Comparison of ENCODE assay signal across 19 cellular contexts in the genomic region with DNA sequence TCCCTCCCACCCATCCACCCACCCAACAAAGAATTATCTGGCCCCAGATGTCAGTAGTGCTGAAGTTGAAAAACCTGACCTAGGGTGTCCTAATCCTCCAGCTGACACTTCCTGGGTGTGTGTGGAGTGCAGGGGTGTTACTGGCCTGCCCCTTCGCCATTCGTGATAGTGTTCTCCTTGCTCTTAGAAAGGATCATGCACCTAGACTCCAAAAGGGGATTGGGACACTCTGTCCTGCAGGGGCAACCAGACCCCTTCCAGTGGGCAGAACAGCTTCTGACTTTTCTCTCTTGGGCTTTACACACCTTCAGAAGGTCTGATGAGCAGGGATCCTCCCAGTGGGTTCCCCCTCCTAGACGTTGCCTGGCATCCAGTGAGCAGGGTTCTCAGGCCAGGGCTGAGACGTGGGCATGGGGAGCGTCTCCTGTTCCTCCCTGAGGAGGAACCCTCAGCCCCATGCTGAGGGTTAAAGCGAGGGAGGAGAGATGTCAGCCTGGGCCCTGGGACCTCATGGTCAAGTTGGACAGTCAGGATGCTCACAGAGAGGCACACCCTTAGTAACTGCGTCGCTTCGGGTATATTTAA.
DNase-seq lines count a peak whose midpoint lies in the region; ATAC-seq and TF ChIP-seq lines count a peak whose summit lies in the region.
"Had no signal": no experiment of that assay in that cellular context is flagged by ENCODE, and none has a peak within 500 bp of the region (broad histone marks: within the 10 kb centered on the region; RNA-seq: fewer than 3 reads in every experiment).

No MANE protein-coding gene starts in this region.

- intact Hi-C loops in sigmoid colon (cut with DNase I): no loop called here

- no peaks in the 10 kb centered on the region for H3K9me3 ChIP-seq in HEK293 (ENCODE audit: control insufficient read depth, insufficient read depth, low read depth, low read length)
- H3K9me3 ChIP-seq in sigmoid colon: no peaks in the 10 kb centered on the region
- H3K9me3 ChIP-seq: heart right ventricle had no signal

- no peak for TF ChIP-seq POLR2A in sigmoid colon (IDR thresholded peaks at IDR 0.05)

- no peaks in the 10 kb centered on the region for H3K27me3 Mint-ChIP-seq in central memory CD8-positive, alpha-beta T cell
- H3K27me3 Mint-ChIP-seq: naive thymus-derived CD4-positive, alpha-beta T cell had no signal

- no peaks in the 10 kb centered on the region for H3K27me3 ChIP-seq in sigmoid colon
- H3K27me3 ChIP-seq: heart right ventricle had no signal

- H3K9me3 Mint-ChIP-seq in central memory CD8-positive, alpha-beta T cell: no peaks in the 10 kb centered on the region
- H3K9me3 Mint-ChIP-seq: activated naive CD4-positive, alpha-beta T cell treated with anti-CD3 and anti-CD28 coated beads, Interleukin-2, amount 50 U/mL, for 72 hours; GM23338; naive thymus-derived CD4-positive, alpha-beta T cell; T-helper 2 cell treated with Interferon-gamma antibody and Interleukin-4, amounts not matched to agents 5 μg/mL and 100 μg/mL, for 36 hours had no signal

- no peak for TF ChIP-seq EP300 in sigmoid colon (IDR thresholded peaks at IDR 0.05)

- H3K27ac Mint-ChIP-seq in central memory CD8-positive, alpha-beta T cell (ENCODE audit: low read depth): peak overlapping the region; percentile 84
- H3K27ac Mint-ChIP-seq: GM23338 had no signal

- no peak overlapping the region for H3K27ac ChIP-seq in HEK293 (ENCODE audit: extremely low read depth, low read depth, low read length)
- peak overlapping the region in 3 of 4 donors; percentile 73 to 81 (median 79) for H3K27ac ChIP-seq in sigmoid colon

- 95 to 96% methylated on average over 9 of the region's 9 CpGs for WGBS in sigmoid colon, 2 donors

- H3K36me3 ChIP-seq in HEK293 (ENCODE audit: control insufficient read depth in 2 of 2, insufficient read depth in 1 of 2, low read length in 2 of 2) (peaks cover 0 to 42% of the 10 kb centered on the region in 2 experiments; a peak in 2 of 3 replicates), sigmoid colon (peaks cover 0 to 16% (median under 1%) of the 10 kb centered on the region in 4 donors)

- no peak for ATAC-seq in central memory CD8-positive, alpha-beta T cell (replicated peaks; ENCODE audit: extremely low read depth, poor library complexity, severe bottlenecking)
- ATAC-seq in HG02678 (IDR thresholded peaks at IDR 0.05; ENCODE audit: unreplicated experiment) (no peak), HG03280 (IDR thresholded peaks at IDR 0.05; ENCODE audit: unreplicated experiment) (no peak)
- ATAC-seq: activated naive CD4-positive, alpha-beta T cell treated with anti-CD3 and anti-CD28 coated beads, Interleukin-2, amount 50 U/mL, for 72 hours; GM23338; naive thymus-derived CD4-positive, alpha-beta T cell had no signal

- H3K4me3 Mint-ChIP-seq in central memory CD8-positive, alpha-beta T cell: no peak overlapping the region
- H3K4me3 Mint-ChIP-seq: GM23338; naive thymus-derived CD4-positive, alpha-beta T cell; T-helper 2 cell treated with Interferon-gamma antibody and Interleukin-4, amounts not matched to agents 5 μg/mL and 100 μg/mL, for 36 hours had no signal

- 0 out of 2 replicates have a peak, but pooled peaks cover 2% of the 10 kb centered on the region for H3K4me1 ChIP-seq in HEK293 (ENCODE audit: control insufficient read depth, insufficient read depth, low read length)
- peaks cover 0 to 66% (median 48%) of the 10 kb centered on the region in 4 donors for H3K4me1 ChIP-seq in sigmoid colon

- DNase-seq in NCI-H82 (lab: John Stamatoyannopoulos, UW) (peak; percentile 44), NCI-H82 treated with DMSO at 0.1 percent for 48 hours (lab: John Stamatoyannopoulos, UW; ENCODE audit: unreplicated experiment) (no peak), sigmoid colon (no peak), GOT3 (lab: John Stamatoyannopoulos, UW) (no peak)
- DNase-seq in central memory CD8-positive, alpha-beta T cell (ENCODE audit: low spot score in 2 of 2): no peak
- DNase-seq: 8988T; heart right ventricle; KG1; naive thymus-derived CD4-positive, alpha-beta T cell; NCI-H1436; NCI-H446 treated with DMSO at 0.1 percent for 48 hours; stimulated activated CD4-positive, alpha-beta T cell treated with anti-CD3 and anti-CD28 coated beads, Interleukin-4, amount 100 ng/mL, for 24 hours; stimulated activated naive CD4-positive, alpha-beta T cell had no signal

- H3K4me1 Mint-ChIP-seq in central memory CD8-positive, alpha-beta T cell: peaks cover 30% of the 10 kb centered on the region

- no peak overlapping the region for H3K4me3 ChIP-seq in HEK293 (ENCODE audit: low read depth, low read length)
- H3K4me3 ChIP-seq in sigmoid colon: no peak overlapping the region
- H3K4me3 ChIP-seq: GM23338, heart right ventricle had no signal

- TF ChIP-seq CTCF in HEK293 (tag by site-specific recombination; IDR thresholded peaks at IDR 0.05) (no peak), sigmoid colon (IDR thresholded peaks at IDR 0.05) (no peak)

- POLR2A ChIA-PET in HEK293 (lab: Yijun Ruan, JAX): interaction anchor here (1.0 to 1.9 kb wide), 5 partner anchors 12 to 149 kb away, joined by 3 to 7 read pairs (median 3); a partner anchor contains a TSS

- H3K36me3 Mint-ChIP-seq in central memory CD8-positive, alpha-beta T cell (ENCODE audit: insufficient read depth): peaks cover 20% of the 10 kb centered on the region

- CTCF ChIA-PET in HEK293 (lab: Yijun Ruan, JAX): interaction anchor here (3.8 kb wide), 1 partner anchor 233 kb away, joined by 15 read pairs; no protein-coding TSS in a partner anchor

TF ChIP-seq in HEK293, 187 proteins besides CTCF, POLR2A, EP300 and RAD21:
- no peak for TF ChIP-seq ZNF423 (tag by site-specific recombination; IDR thresholded peaks at IDR 0.05)
- 0 out of 2 replicates have a peak, but pooled peaks have one; percentile 35 for TF ChIP-seq EGR2 (tag by site-specific recombination; IDR thresholded peaks at IDR 0.05; ENCODE audit: low read depth)
- TF ChIP-seq ZNF677 (tag by site-specific recombination; IDR thresholded peaks at IDR 0.05): no peak
- TF ChIP-seq ZNF776 (tag by site-specific recombination; IDR thresholded peaks at IDR 0.05; ENCODE audit: borderline replicate concordance): no peak
- no peak for TF ChIP-seq ZNF341 (tag by site-specific recombination; IDR thresholded peaks at IDR 0.05; ENCODE audit: low read depth)
- no peak for TF ChIP-seq ZIC2 (tag by site-specific recombination; IDR thresholded peaks at IDR 0.05)
- TF ChIP-seq KLF1 (tag by site-specific recombination; IDR thresholded peaks at IDR 0.05): no peak
- no peak for TF ChIP-seq SP2 (tag by site-specific recombination; IDR thresholded peaks at IDR 0.05)
- no peak for TF ChIP-seq ZNF843 (tag by site-specific recombination; IDR thresholded peaks at IDR 0.05)
- TF ChIP-seq, protein P1, sequence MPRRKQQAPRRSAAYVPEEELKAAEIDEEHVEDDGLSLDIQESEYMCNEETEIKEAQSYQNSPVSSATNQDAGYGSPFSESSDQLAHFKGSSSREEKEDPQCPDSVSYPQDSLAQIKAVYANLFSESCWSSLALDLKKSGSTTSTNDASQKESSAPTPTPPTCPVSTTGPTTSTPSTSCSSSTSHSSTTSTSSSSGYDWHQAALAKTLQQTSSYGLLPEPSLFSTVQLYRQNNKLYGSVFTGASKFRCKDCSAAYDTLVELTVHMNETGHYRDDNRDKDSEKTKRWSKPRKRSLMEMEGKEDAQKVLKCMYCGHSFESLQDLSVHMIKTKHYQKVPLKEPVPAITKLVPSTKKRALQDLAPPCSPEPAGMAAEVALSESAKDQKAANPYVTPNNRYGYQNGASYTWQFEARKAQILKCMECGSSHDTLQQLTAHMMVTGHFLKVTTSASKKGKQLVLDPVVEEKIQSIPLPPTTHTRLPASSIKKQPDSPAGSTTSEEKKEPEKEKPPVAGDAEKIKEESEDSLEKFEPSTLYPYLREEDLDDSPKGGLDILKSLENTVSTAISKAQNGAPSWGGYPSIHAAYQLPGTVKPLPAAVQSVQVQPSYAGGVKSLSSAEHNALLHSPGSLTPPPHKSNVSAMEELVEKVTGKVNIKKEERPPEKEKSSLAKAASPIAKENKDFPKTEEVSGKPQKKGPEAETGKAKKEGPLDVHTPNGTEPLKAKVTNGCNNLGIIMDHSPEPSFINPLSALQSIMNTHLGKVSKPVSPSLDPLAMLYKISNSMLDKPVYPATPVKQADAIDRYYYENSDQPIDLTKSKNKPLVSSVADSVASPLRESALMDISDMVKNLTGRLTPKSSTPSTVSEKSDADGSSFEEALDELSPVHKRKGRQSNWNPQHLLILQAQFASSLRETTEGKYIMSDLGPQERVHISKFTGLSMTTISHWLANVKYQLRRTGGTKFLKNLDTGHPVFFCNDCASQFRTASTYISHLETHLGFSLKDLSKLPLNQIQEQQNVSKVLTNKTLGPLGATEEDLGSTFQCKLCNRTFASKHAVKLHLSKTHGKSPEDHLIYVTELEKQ (tag by site-specific recombination; IDR thresholded peaks at IDR 0.05; ENCODE audit: borderline replicate concordance): no peak
- no peak for TF ChIP-seq ZNF175 (tag by site-specific recombination; IDR thresholded peaks at IDR 0.05)
- TF ChIP-seq ZFHX2 (tag by site-specific recombination; conservative IDR thresholded peaks at IDR 0.05): 0 out of 2 replicates have a peak, but pooled peaks have one; percentile 13
- TF ChIP-seq ZNF19 (tag by site-specific recombination; IDR thresholded peaks at IDR 0.05; ENCODE audit: low read depth): no peak
- TF ChIP-seq ZNF302 (tag by site-specific recombination; IDR thresholded peaks at IDR 0.05; ENCODE audit: low read depth): no peak
